In the genomic region with DNA sequence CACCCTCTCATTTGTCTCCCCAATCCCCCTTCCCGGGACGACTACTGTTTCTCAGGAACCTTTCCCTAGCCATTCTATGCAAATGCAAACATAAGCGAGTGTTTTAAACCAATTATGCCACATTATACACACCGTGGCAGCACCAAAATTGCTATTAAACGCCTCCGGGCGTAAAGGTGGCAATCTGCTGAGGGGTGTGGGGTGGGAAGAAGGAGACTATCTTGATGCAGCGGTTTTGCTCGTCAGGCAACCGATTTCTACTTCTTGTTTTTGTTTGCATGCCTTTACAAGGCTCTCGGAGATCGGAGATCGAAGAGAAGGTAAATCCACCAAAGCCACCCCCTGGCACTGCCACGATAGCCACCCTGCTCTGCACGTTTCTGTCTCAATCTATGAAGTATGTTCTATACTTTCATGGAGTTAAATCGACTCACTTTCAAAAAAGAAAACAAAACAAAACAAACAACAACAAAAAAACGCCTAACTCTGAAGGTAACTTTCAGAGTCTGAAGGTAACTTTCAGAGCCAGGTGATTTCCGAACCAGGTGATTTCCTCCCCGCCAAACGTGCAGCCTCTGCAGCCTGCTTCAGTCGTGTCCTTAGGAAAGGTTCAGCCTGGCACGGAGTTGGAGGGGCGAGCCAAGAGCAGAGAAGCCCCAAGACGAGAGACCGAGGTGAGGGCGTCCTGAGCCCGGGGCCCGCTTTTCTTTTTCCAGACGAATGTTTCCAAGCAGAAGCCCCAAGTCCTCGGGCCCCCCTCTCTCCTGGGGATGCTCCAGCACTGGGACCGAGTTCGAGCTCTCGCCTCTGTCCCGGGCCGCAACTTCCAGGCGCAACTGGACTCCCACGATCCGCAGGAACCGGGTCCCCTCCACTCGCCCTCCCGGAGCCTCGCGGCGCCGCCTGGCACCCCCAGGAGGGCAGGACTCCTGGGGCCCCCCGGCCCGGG, we compare ENCODE assay signal across 8 cellular contexts. TPM values are rescaled to one million over a fixed set of nuclear protein-coding genes. Genes with fewer than 3 reads are reported as not detected.
DNase-seq lines count a peak whose midpoint lies in the region; ATAC-seq, FAIRE-seq and TF ChIP-seq lines count a peak whose summit lies in the region.

No MANE protein-coding gene starts in this region.

- CTCF ChIA-PET in activated naive CD4-positive, alpha-beta T cell treated with anti-CD3 and anti-CD28 coated beads for 36 hours (lab: Charles Lee): interaction anchor here (1.1 kb wide), 1 partner anchor 46 kb away, joined by 3 read pairs; the partner anchor contains the start of gene CDK1

- H3K4me1 Mint-ChIP-seq in activated naive CD4-positive, alpha-beta T cell treated with anti-CD3 and anti-CD28 coated beads for 36 hours (ENCODE audit: low read depth): peaks cover 32% of the 10 kb centered on the region

- peaks cover 41% of the 10 kb centered on the region for H3K27me3 ChIP-seq in iPS-18a (ENCODE audit: control insufficient read depth, insufficient read depth, low read length)
- H3K27me3 ChIP-seq in spleen (replicated peaks in 1 of 7): peaks cover 0 to 42% (median 20%) of the 10 kb centered on the region in 7 donors

- H3K9me3 ChIP-seq in iPS-18a (ENCODE audit: control insufficient read depth, low read depth, low read length) (no peaks in the 10 kb centered on the region), spleen (no peaks in the 10 kb centered on the region)

- H3K4me1 ChIP-seq in iPS-18a (ENCODE audit: control insufficient read depth, low read depth, low read length) (peaks cover 38% of the 10 kb centered on the region), spleen (peaks cover 3 to 60% (median 47%) of the 10 kb centered on the region in 6 donors)

- H3K27ac ChIP-seq in iPS-18a (ENCODE audit: low read length) (no peak overlapping the region), spleen (peak overlapping the region; percentile 53 to 89 (median 86))

- peak overlapping the region; percentile 75 for H3K27ac Mint-ChIP-seq in activated naive CD4-positive, alpha-beta T cell treated with anti-CD3 and anti-CD28 coated beads for 36 hours

- H3K36me3 ChIP-seq in iPS-18a (ENCODE audit: control insufficient read depth, low read depth, low read length): no peaks in the 10 kb centered on the region
- H3K36me3 ChIP-seq in spleen: no peaks in the 10 kb centered on the region

- peak overlapping the region; percentile 89 for H3K4me3 ChIP-seq in iPS-18a (ENCODE audit: low read length)
- peak overlapping the region; percentile 44 to 78 (median 62) for H3K4me3 ChIP-seq in spleen

- peak; percentile 33 for ATAC-seq in GM21515 (IDR thresholded peaks at IDR 0.05; ENCODE audit: unreplicated experiment)

- H3K36me3 Mint-ChIP-seq in activated naive CD4-positive, alpha-beta T cell treated with anti-CD3 and anti-CD28 coated beads for 36 hours (ENCODE audit: low read depth): no peaks in the 10 kb centered on the region

- peak; percentile 47 for DNase-seq in COR-L47 (lab: John Stamatoyannopoulos, UW)
- DNase-seq in NCI-H1105 (lab: John Stamatoyannopoulos, UW): peak; percentile 16
- peak; percentile 38 for DNase-seq in activated naive CD4-positive, alpha-beta T cell treated with anti-CD3 and anti-CD28 coated beads for 36 hours
- peak; percentile 74 for DNase-seq in spleen
- DNase-seq in hippocampal formation (lab: John Stamatoyannopoulos, UW): no peak
- DNase-seq in frontal cortex (ENCODE audit: low spot score in 2 of 2): no peak

- 6 to 18% (median 8%) methylated on average over 24 to 47 of the region's 47 CpGs for WGBS in spleen, 5 donors

- no peaks in the 10 kb centered on the region for H3K9me3 Mint-ChIP-seq in activated naive CD4-positive, alpha-beta T cell treated with anti-CD3 and anti-CD28 coated beads for 36 hours

- intact Hi-C loops in activated naive CD4-positive, alpha-beta T cell treated with anti-CD3 and anti-CD28 coated beads for 36 hours (cut with micrococcal nuclease): loop anchor here (2.0 kb wide), 2 partner anchors 28 to 36 kb away; no protein-coding TSS in a partner anchor
- intact Hi-C loops in spleen (cut with DNase I; ENCODE audit: low total_unique reads): no loop called here

- H3K9ac ChIP-seq in iPS-18a (ENCODE audit: low read length): peak overlapping the region; percentile 60

- no peak for TF ChIP-seq POLR2A in spleen (IDR thresholded peaks at IDR 0.05)

- no peak for TF ChIP-seq CTCF in spleen (IDR thresholded peaks at IDR 0.05 in 8 of 11, conservative IDR thresholded peaks at IDR 0.05 in 3 of 11)

- peaks cover 4% of the 10 kb centered on the region for H3K27me3 Mint-ChIP-seq in activated naive CD4-positive, alpha-beta T cell treated with anti-CD3 and anti-CD28 coated beads for 36 hours (ENCODE audit: low read depth)

- no peak for FAIRE-seq in frontal cortex (lab: Jason Lieb, UNC)

- peak overlapping the region; percentile 84 for H3K4me3 Mint-ChIP-seq in activated naive CD4-positive, alpha-beta T cell treated with anti-CD3 and anti-CD28 coated beads for 36 hours

RNA-seq across cellular contexts. Expression of gene CDK1, which starts 45.8 kb away (rescaled TPM):
- 100 to 1,000 TPM; 173 to 180 TPM for total RNA-seq in activated naive CD4-positive, alpha-beta T cell treated with anti-CD3 and anti-CD28 coated beads for 36 hours
- total RNA-seq in spleen: 10 to 100 TPM in 2 of 7 donors, 1 to 10 TPM in 5; 4.2 to 22.7 (median 9.3) TPM
- polyA plus RNA-seq in spleen: 10 to 100 TPM in 2 of 3 donors, 1 to 10 TPM in 1; 4.0 to 17.8 (median 14.4) TPM
- total RNA-seq in frontal cortex: 15.1 TPM

Comparison
In these comparisons a context has a peak if more than half of its experiments do, and no peak if none do; other contexts are left out.
1. DNase-seq: peak in COR-L47 (single experiment), NCI-H1105 (single experiment), activated naive CD4-positive, alpha-beta T cell treated with anti-CD3 and anti-CD28 coated beads for 36 hours (single experiment) and spleen (single experiment); none in hippocampal formation (0 of 2) and frontal cortex (0 of 2).
2. RNA of gene CDK1, which starts 45.8 kb away (total RNA-seq): 173 to 180 TPM in activated naive CD4-positive, alpha-beta T cell treated with anti-CD3 and anti-CD28 coated beads for 36 hours; 15.1 TPM in frontal cortex (single experiment) and 4.2 to 22.7 TPM in spleen; every median in the first group is over 4 times any median in the second.